In the genomic region with DNA sequence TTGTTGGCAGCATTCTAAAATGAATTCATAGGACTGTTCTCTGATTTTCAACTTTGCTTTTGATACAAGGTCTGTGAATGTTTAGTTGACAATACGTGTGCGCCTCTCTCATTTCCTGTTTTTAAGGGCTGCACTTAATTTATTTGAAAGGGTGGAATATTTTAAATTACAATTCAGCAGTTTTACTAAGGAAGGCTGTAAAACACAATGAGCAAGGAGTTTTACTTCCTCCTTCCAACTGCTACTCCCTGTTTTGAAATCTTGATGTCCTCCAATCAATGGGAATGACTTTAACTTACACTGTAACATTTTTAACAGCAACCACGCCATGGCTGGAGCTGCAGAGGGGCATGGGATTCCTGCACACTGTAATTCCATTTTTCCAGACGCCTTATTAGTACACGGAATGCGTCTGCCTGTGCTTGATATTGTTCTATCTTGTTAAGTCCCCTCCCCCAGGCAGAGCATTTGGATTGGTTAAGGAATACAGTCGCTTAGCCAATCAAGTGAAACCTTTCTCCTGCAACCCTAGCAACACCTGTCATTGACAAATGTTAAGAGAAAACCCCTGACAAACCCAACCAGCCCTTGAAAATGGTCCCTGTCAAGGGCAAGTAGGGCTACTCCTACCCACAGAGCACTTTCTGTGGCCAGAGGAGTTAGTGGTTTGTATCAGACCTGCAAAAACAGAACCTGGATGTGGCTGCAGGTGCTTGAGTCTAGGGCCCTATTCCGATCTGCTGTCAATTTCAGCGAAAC, we compare ENCODE assay signal across 1 cellular context.
TF ChIP-seq lines count a peak whose summit lies in the region.

No MANE protein-coding gene starts in this region.

TF ChIP-seq in endothelial cell of umbilical vein, 7 proteins besides CTCF, POLR2A, EP300 and RAD21:
- TF ChIP-seq MYC (IDR thresholded peaks at IDR 0.05; ENCODE audit: low read depth, low read length) (no peak), MAX (IDR thresholded peaks at IDR 0.05; ENCODE audit: insufficient read depth, insufficient read length) (no peak), POLR2AphosphoS5 (IDR thresholded peaks at IDR 0.05; ENCODE audit: insufficient read depth, low read depth, low read length) (no peak), JUN (IDR thresholded peaks at IDR 0.05; ENCODE audit: borderline replicate concordance, insufficient read depth, insufficient read length, low read depth) (no peak), GATA2 (IDR thresholded peaks at IDR 0.05; ENCODE audit: insufficient read depth, insufficient read length, low read depth, low read length) (no peak), EZH2 (IDR thresholded peaks at IDR 0.05; ENCODE audit: borderline replicate concordance, low read depth, low read length, severe bottlenecking) (no peak), FOS (IDR thresholded peaks at IDR 0.05; ENCODE audit: borderline replicate concordance, insufficient read depth, low read length) (no peak)
